ENCODE assay signal across 37 cellular contexts in genomic region chr4:174907508-174907907, GRCh38. TPM values are rescaled to one million over a fixed set of nuclear protein-coding genes. Genes with fewer than 3 reads are reported as not detected.
"Had no signal": no experiment of that assay in that cellular context is flagged by ENCODE, and none has a peak within 500 bp of the region (broad histone marks: within the 10 kb centered on the region; RNA-seq: fewer than 3 reads in every experiment).

No MANE protein-coding gene starts in this region.

- H3K27ac ChIP-seq: adrenal gland, body of pancreas, epithelial cell of prostate, esophagus squamous epithelium, gastroesophageal sphincter had no signal

- H3K27me3 ChIP-seq: adrenal gland, body of pancreas, esophagus squamous epithelium, gastroesophageal sphincter had no signal

- H3K36me3 Mint-ChIP-seq: activated CD8-positive, alpha-beta memory T cell treated with anti-CD3 and anti-CD28 coated beads, Interleukin-2, amount 10 ng/mL, durations not matched to agents 7 days and 5 days; activated naive CD4-positive, alpha-beta T cell treated with anti-CD3 and anti-CD28 coated beads, Interleukin-2, amount 50 U/mL, for 24 hours; activated naive CD8-positive, alpha-beta T cell treated with anti-CD3 and anti-CD28 coated beads for 36 hours had no signal

- ATAC-seq: activated CD8-positive, alpha-beta memory T cell treated with anti-CD3 and anti-CD28 coated beads, Interleukin-2, amount 10 ng/mL, durations not matched to agents 7 days and 5 days; activated CD8-positive, alpha-beta T cell treated with anti-CD3 and anti-CD28 coated beads for 36 hours; activated naive CD8-positive, alpha-beta T cell treated with anti-CD3 and anti-CD28 coated beads, Interleukin-2, amount 50 U/mL, for 24 hours; body of pancreas; effector memory CD8-positive, alpha-beta T cell; gastroesophageal sphincter had no signal

- H3K27me3 Mint-ChIP-seq: activated CD8-positive, alpha-beta memory T cell treated with anti-CD3 and anti-CD28 coated beads, Interleukin-2, amount 10 ng/mL, durations not matched to agents 7 days and 5 days; activated CD8-positive, alpha-beta T cell treated with anti-CD3 and anti-CD28 coated beads for 36 hours; activated naive CD4-positive, alpha-beta T cell treated with anti-CD3 and anti-CD28 coated beads, Interleukin-2, amount 50 U/mL, for 24 hours; activated naive CD8-positive, alpha-beta T cell treated with anti-CD3 and anti-CD28 coated beads for 36 hours; activated naive CD8-positive, alpha-beta T cell treated with anti-CD3 and anti-CD28 coated beads, Interleukin-2, amount 50 U/mL, for 24 hours; effector memory CD8-positive, alpha-beta T cell had no signal

- H3K4me3 ChIP-seq: adrenal gland, body of pancreas, esophagus squamous epithelium, gastroesophageal sphincter had no signal

- H3K4me1 Mint-ChIP-seq: activated CD8-positive, alpha-beta memory T cell treated with anti-CD3 and anti-CD28 coated beads, Interleukin-2, amount 10 ng/mL, durations not matched to agents 7 days and 5 days; activated naive CD4-positive, alpha-beta T cell treated with anti-CD3 and anti-CD28 coated beads, Interleukin-2, amount 50 U/mL, for 24 hours; activated naive CD8-positive, alpha-beta T cell treated with anti-CD3 and anti-CD28 coated beads for 36 hours; activated naive CD8-positive, alpha-beta T cell treated with anti-CD3 and anti-CD28 coated beads, Interleukin-2, amount 50 U/mL, for 24 hours had no signal

- DNase-seq: activated CD4-positive, alpha-beta T cell treated with anti-CD3 and anti-CD28 coated beads for 48 hours; activated CD4-positive, alpha-beta T cell treated with anti-CD3 and anti-CD28 coated beads, Interleukin-2, amount 50 U/mL, for 1 hour; activated CD4-positive, alpha-beta T cell treated with anti-CD3 and anti-CD28 coated beads, Interleukin-2, amount 50 U/mL, for 48 hours; activated CD8-positive, alpha-beta memory T cell treated with anti-CD3 and anti-CD28 coated beads, Interleukin-2, amount 10 ng/mL, durations not matched to agents 7 days and 5 days; activated CD8-positive, alpha-beta memory T cell treated with anti-CD3 and anti-CD28 coated beads, Interleukin-2, amount 50 U/mL, for 4 hours; activated CD8-positive, alpha-beta T cell treated with anti-CD3 and anti-CD28 coated beads for 36 hours; activated effector memory CD4-positive, alpha-beta T cell treated with anti-CD3 and anti-CD28 coated beads, Interleukin-2, amount 50 U/mL, for 16 hours; activated naive CD4-positive, alpha-beta T cell treated with anti-CD3 and anti-CD28 coated beads for 36 hours; activated naive CD8-positive, alpha-beta T cell treated with anti-CD3 and anti-CD28 coated beads for 36 hours; activated naive CD8-positive, alpha-beta T cell treated with anti-CD3 and anti-CD28 coated beads, Interleukin-2, amount 50 U/mL, for 24 hours; activated T-cell treated with anti-CD3 and anti-CD28 coated beads, Interleukin-2, amount 50 U/mL, for 1 hour; activated T-cell treated with anti-CD3 and anti-CD28 coated beads, Interleukin-2, amount 50 U/mL, for 48 hours; adrenal gland; amygdala; aorta; body of pancreas; caudate nucleus; cortex of kidney; dermis blood vessel endothelial cell; effector CD4-positive, alpha-beta T cell; effector memory CD8-positive, alpha-beta T cell; esophagus squamous epithelium; foreskin melanocyte; head of caudate nucleus; T-helper 2 cell had no signal

- H3K4me3 Mint-ChIP-seq: activated CD8-positive, alpha-beta memory T cell treated with anti-CD3 and anti-CD28 coated beads, Interleukin-2, amount 10 ng/mL, durations not matched to agents 7 days and 5 days; activated CD8-positive, alpha-beta T cell treated with anti-CD3 and anti-CD28 coated beads for 36 hours; activated naive CD4-positive, alpha-beta T cell treated with anti-CD3 and anti-CD28 coated beads for 36 hours; activated naive CD4-positive, alpha-beta T cell treated with anti-CD3 and anti-CD28 coated beads, Interleukin-2, amount 50 U/mL, for 24 hours; activated naive CD8-positive, alpha-beta T cell treated with anti-CD3 and anti-CD28 coated beads for 36 hours; activated naive CD8-positive, alpha-beta T cell treated with anti-CD3 and anti-CD28 coated beads, Interleukin-2, amount 50 U/mL, for 24 hours; activated T-helper 1 cell treated with anti-CD3 and anti-CD28 coated beads, Interleukin-12 subunit alpha, Interleukin-12 subunit beta, Interleukin-2, Interleukin-4 antibody, amounts not matched to agents 30 ng/mL and 10 ng/mL and 1 ng/mL, durations not matched to agents 14 hours and 24 hours and 36 hours; effector memory CD8-positive, alpha-beta T cell had no signal

- H3K36me3 ChIP-seq: adrenal gland, esophagus squamous epithelium, gastroesophageal sphincter had no signal

- H3K9me3 ChIP-seq: adrenal gland, body of pancreas had no signal

- H3K4me1 ChIP-seq: adrenal gland, body of pancreas, esophagus squamous epithelium, gastroesophageal sphincter had no signal

- H3K27ac Mint-ChIP-seq: activated CD8-positive, alpha-beta memory T cell treated with anti-CD3 and anti-CD28 coated beads, Interleukin-2, amount 10 ng/mL, durations not matched to agents 7 days and 5 days; activated CD8-positive, alpha-beta T cell treated with anti-CD3 and anti-CD28 coated beads for 36 hours; activated naive CD4-positive, alpha-beta T cell treated with anti-CD3 and anti-CD28 coated beads for 36 hours; activated naive CD4-positive, alpha-beta T cell treated with anti-CD3 and anti-CD28 coated beads, Interleukin-2, amount 50 U/mL, for 24 hours; activated naive CD8-positive, alpha-beta T cell treated with anti-CD3 and anti-CD28 coated beads for 36 hours; activated naive CD8-positive, alpha-beta T cell treated with anti-CD3 and anti-CD28 coated beads, Interleukin-2, amount 50 U/mL, for 24 hours; activated T-helper 1 cell treated with anti-CD3 and anti-CD28 coated beads, Interleukin-12 subunit alpha, Interleukin-12 subunit beta, Interleukin-2, Interleukin-4 antibody, amounts not matched to agents 30 ng/mL and 10 ng/mL and 1 ng/mL, durations not matched to agents 14 hours and 24 hours and 36 hours; activated T-helper 2 cell treated with anti-CD3 and anti-CD28 coated beads, Interferon-gamma antibody, Interleukin-2, Interleukin-4, amounts not matched to agents 10 μg/mL and 5 μg/mL and 100 μg/mL, durations not matched to agents 14 hours and 24 hours and 36 hours; effector memory CD8-positive, alpha-beta T cell had no signal

RNA-seq across cellular contexts. Expression of gene ADAM29, which starts 10.7 kb away (rescaled TPM):
- total RNA-seq: activated CD8-positive, alpha-beta memory T cell treated with anti-CD3 and anti-CD28 coated beads for 36 hours; activated CD8-positive, alpha-beta memory T cell treated with anti-CD3 and anti-CD28 coated beads, Interleukin-2, amount 10 ng/mL, durations not matched to agents 7 days and 5 days; activated CD8-positive, alpha-beta T cell treated with anti-CD3 and anti-CD28 coated beads for 36 hours; activated naive CD4-positive, alpha-beta T cell treated with anti-CD3 and anti-CD28 coated beads for 36 hours; activated naive CD8-positive, alpha-beta T cell treated with anti-CD3 and anti-CD28 coated beads for 36 hours; activated T-helper 1 cell treated with anti-CD3 and anti-CD28 coated beads, Interleukin-12 subunit alpha, Interleukin-12 subunit beta, Interleukin-2, Interleukin-4 antibody, amounts not matched to agents 30 ng/mL and 10 ng/mL and 1 ng/mL, durations not matched to agents 14 hours and 24 hours and 36 hours; activated T-helper 2 cell treated with anti-CD3 and anti-CD28 coated beads, Interferon-gamma antibody, Interleukin-2, Interleukin-4, amounts not matched to agents 10 μg/mL and 5 μg/mL and 100 μg/mL, durations not matched to agents 14 hours and 24 hours and 36 hours; aorta; body of pancreas; chondrocyte; dermis blood vessel endothelial cell; endothelial cell of umbilical vein; esophagus squamous epithelium; fibroblast of lung; fibroblast of villous mesenchyme; gastroesophageal sphincter; T-helper 1 cell treated with Interleukin-12 subunit alpha and Interleukin-12 subunit beta and Interleukin-4 antibody, amounts not matched to agents 30 ng/mL and 1 ng/mL, for 36 hours had no signal
- polyA plus RNA-seq: adrenal gland, aorta, endothelial cell of umbilical vein, esophagus, fibroblast of lung had no signal
